In genomic region chr17:80647746-80648145, GRCh38 we compare ENCODE assay signal across 11 cellular contexts.
DNase-seq lines count a peak whose midpoint lies in the region; ATAC-seq and TF ChIP-seq lines count a peak whose summit lies in the region.
"Had no signal": no experiment of that assay in that cellular context is flagged by ENCODE, and none has a peak within 500 bp of the region (broad histone marks: within the 10 kb centered on the region; RNA-seq: fewer than 3 reads in every experiment).

No MANE protein-coding gene starts in this region.

- DNase-seq in AG09319 (ENCODE audit: extremely low read depth, low read depth) (peak; percentile 15), H4 (ENCODE audit: low spot score) (peak; percentile 84), kidney epithelial cell (ENCODE audit: low read depth) (peak; percentile 84), NCI-H345 (lab: John Stamatoyannopoulos, UW) (no peak), COLO668 (lab: John Stamatoyannopoulos, UW; ENCODE audit: unreplicated experiment) (no peak)
- DNase-seq in activated T-helper 2 cell treated with anti-CD3 and anti-CD28 coated beads, Interferon-gamma antibody, Interleukin-2, Interleukin-4, amounts not matched to agents 10 μg/mL and 5 μg/mL and 100 μg/mL, durations not matched to agents 14 hours and 24 hours and 36 hours (ENCODE audit: low spot score): no peak
- DNase-seq: NCI-H526, upper lobe of left lung had no signal

- no peak for TF ChIP-seq CTCF in AG09319 (IDR thresholded peaks at IDR 0.05; ENCODE audit: low read depth, low read length)
- TF ChIP-seq CTCF in kidney epithelial cell (IDR thresholded peaks at IDR 0.05; ENCODE audit: insufficient read depth, low read length, poor library complexity, severe bottlenecking): no peak

- H3K4me3 ChIP-seq in kidney epithelial cell (ENCODE audit: low read depth, low read length): no peak overlapping the region
- H3K4me3 ChIP-seq: upper lobe of left lung had no signal

- H3K36me3 ChIP-seq in kidney epithelial cell (ENCODE audit: control insufficient read depth, insufficient read depth, low read length): no peaks in the 10 kb centered on the region
- H3K36me3 ChIP-seq: upper lobe of left lung had no signal

- H3K4me1 Mint-ChIP-seq in activated T-helper 2 cell treated with anti-CD3 and anti-CD28 coated beads, Interferon-gamma antibody, Interleukin-2, Interleukin-4, amounts not matched to agents 10 μg/mL and 5 μg/mL and 100 μg/mL, durations not matched to agents 14 hours and 24 hours and 36 hours (ENCODE audit: low read depth): peaks cover 76% of the 10 kb centered on the region

- H3K36me3 Mint-ChIP-seq in activated T-helper 2 cell treated with anti-CD3 and anti-CD28 coated beads, Interferon-gamma antibody, Interleukin-2, Interleukin-4, amounts not matched to agents 10 μg/mL and 5 μg/mL and 100 μg/mL, durations not matched to agents 14 hours and 24 hours and 36 hours (ENCODE audit: low read depth): peaks cover 47% of the 10 kb centered on the region

- H3K27me3 ChIP-seq in kidney epithelial cell (ENCODE audit: control insufficient read depth, insufficient read depth, low read length): no peaks in the 10 kb centered on the region
- H3K27me3 ChIP-seq: upper lobe of left lung had no signal

- intact Hi-C loops in activated T-helper 2 cell treated with anti-CD3 and anti-CD28 coated beads, Interferon-gamma antibody, Interleukin-2, Interleukin-4, amounts not matched to agents 10 μg/mL and 5 μg/mL and 100 μg/mL, durations not matched to agents 14 hours and 24 hours and 36 hours (cut with micrococcal nuclease): loop anchor here (2.0 to 5.0 kb wide), 3 partner anchors 43 to 230 kb away; no protein-coding TSS in a partner anchor

- H3K9me3 Mint-ChIP-seq in activated T-helper 2 cell treated with anti-CD3 and anti-CD28 coated beads, Interferon-gamma antibody, Interleukin-2, Interleukin-4, amounts not matched to agents 10 μg/mL and 5 μg/mL and 100 μg/mL, durations not matched to agents 14 hours and 24 hours and 36 hours: peaks cover 5% of the 10 kb centered on the region

- peak overlapping the region; percentile 67 for H3K27ac Mint-ChIP-seq in activated T-helper 2 cell treated with anti-CD3 and anti-CD28 coated beads, Interferon-gamma antibody, Interleukin-2, Interleukin-4, amounts not matched to agents 10 μg/mL and 5 μg/mL and 100 μg/mL, durations not matched to agents 14 hours and 24 hours and 36 hours

- no peak overlapping the region for H3K4me3 Mint-ChIP-seq in activated T-helper 2 cell treated with anti-CD3 and anti-CD28 coated beads, Interferon-gamma antibody, Interleukin-2, Interleukin-4, amounts not matched to agents 10 μg/mL and 5 μg/mL and 100 μg/mL, durations not matched to agents 14 hours and 24 hours and 36 hours (ENCODE audit: low read depth)

- H3K27me3 Mint-ChIP-seq in activated T-helper 2 cell treated with anti-CD3 and anti-CD28 coated beads, Interferon-gamma antibody, Interleukin-2, Interleukin-4, amounts not matched to agents 10 μg/mL and 5 μg/mL and 100 μg/mL, durations not matched to agents 14 hours and 24 hours and 36 hours (ENCODE audit: low read depth): no peaks in the 10 kb centered on the region

- ATAC-seq in HG02763 (IDR thresholded peaks at IDR 0.05; ENCODE audit: unreplicated experiment): no peak
- ATAC-seq in GM18498 (IDR thresholded peaks at IDR 0.05; ENCODE audit: unreplicated experiment): no peak
- ATAC-seq: SK-N-SH treated with all-trans-retinoic acid at 6 μM for 48 hours had no signal

Comparison
In these comparisons a context has a peak if more than half of its experiments do, and no peak if none do; other contexts are left out.
1. DNase-seq: peak in AG09319 (single experiment), H4 (single experiment) and kidney epithelial cell (single experiment); none in activated T-helper 2 cell treated with anti-CD3 and anti-CD28 coated beads, Interferon-gamma antibody, Interleukin-2, Interleukin-4, amounts not matched to agents 10 μg/mL and 5 μg/mL and 100 μg/mL, durations not matched to agents 14 hours and 24 hours and 36 hours (single experiment), NCI-H345 (single experiment) and COLO668 (single experiment).